8 cellular contexts compared by ENCODE assay signal in genomic region chr14:49892301-49892635, GRCh38. TPM values are rescaled to one million over a fixed set of nuclear protein-coding genes. Genes with fewer than 3 reads are reported as not detected.
DNase-seq lines count a peak whose midpoint lies in the region; ATAC-seq, FAIRE-seq and TF ChIP-seq lines count a peak whose summit lies in the region.

No MANE protein-coding gene starts in this region.

- POLR2A ChIA-PET in activated CD4-positive, alpha-beta T cell treated with anti-CD3 and anti-CD28 coated beads for 36 hours (lab: Charles Lee), result interaction anchor here (0.7 to 1.5 kb wide), 6 partner anchors 24 to 190 kb away, joined by 3 to 9 read pairs (median 4); no protein-coding TSS in a partner anchor
- POLR2A ChIA-PET in endothelial cell of umbilical vein (lab: Charles Lee), result interaction anchor here (0.7 to 1.1 kb wide), 8 partner anchors 11 to 176 kb away, joined by 3 to 7 read pairs (median 5); no protein-coding TSS in a partner anchor

- H3K27ac ChIP-seq in endothelial cell of umbilical vein (ENCODE audit: insufficient read depth, low read depth, low read length), result peak overlapping the region; percentile 98
- H3K27ac ChIP-seq in tibial artery, result peak overlapping the region; percentile 95 to 99

- DNase-seq in AG09319 (ENCODE audit: extremely low read depth, low read depth), result peak; percentile 58
- peak; percentile 71 for DNase-seq in NCI-H2227 (lab: John Stamatoyannopoulos, UW; ENCODE audit: unreplicated experiment)
- peak; percentile 70 for DNase-seq in activated CD4-positive, alpha-beta T cell treated with anti-CD3 and anti-CD28 coated beads for 36 hours
- DNase-seq in endothelial cell of umbilical vein (ENCODE audit: low read depth, low spot score), result peak; percentile 83
- DNase-seq in mesothelial cell of epicardium (ENCODE audit: low spot score in 2 of 2, unreplicated experiment in 2 of 2), result no peak
- DNase-seq in tibial artery, result peak in 1 of 2 donors; percentile 65

- intact Hi-C loops in activated CD4-positive, alpha-beta T cell treated with anti-CD3 and anti-CD28 coated beads for 36 hours (cut with DNase I, micrococcal nuclease), result loop anchor here (1.0 to 5.0 kb wide), 6 partner anchors 13 to 421 kb away; partner anchors contain the start of genes DMAC2L (in 1 of the 2), KLHDC2 (in 1 of the 2), L2HGDH (in 1 of the 2) and MGAT2 (in 1 of the 2)
- intact Hi-C loops in endothelial cell of umbilical vein (cut with micrococcal nuclease) (loop anchor here (1.0 to 2.0 kb wide), 5 partner anchors 17 to 213 kb away; no protein-coding TSS in a partner anchor), tibial artery (cut with DNase I; ENCODE audit: low total_unique reads) (loop anchor here (5.0 kb wide), 1 partner anchor 90 kb away; no protein-coding TSS in a partner anchor)

- dilution Hi-C loops in endothelial cell of umbilical vein (cut with MboI; ENCODE audit: extremely low pct_ligation_motif_present, low sequenced_read_pairs), result no loop called here

- H3K27ac Mint-ChIP-seq in activated CD4-positive, alpha-beta T cell treated with anti-CD3 and anti-CD28 coated beads for 36 hours, result peak overlapping the region; percentile 98
- H3K27ac Mint-ChIP-seq in mesothelial cell of epicardium, result peak overlapping the region; percentile 99

- CTCF ChIA-PET in activated CD4-positive, alpha-beta T cell treated with anti-CD3 and anti-CD28 coated beads for 36 hours (lab: Charles Lee), result interaction anchor here (0.7 to 3.3 kb wide), 10 partner anchors 12 to 212 kb away, joined by 3 to 19 read pairs (median 4); partner anchors contain the start of gene NEMF
- CTCF ChIA-PET in endothelial cell of umbilical vein (lab: Charles Lee), result interaction anchor here (0.7 to 1.9 kb wide), 19 partner anchors 10 to 212 kb away, joined by 3 to 14 read pairs (median 4); partner anchors contain the start of gene NEMF

- H4K20me1 ChIP-seq in endothelial cell of umbilical vein (replicated peaks; ENCODE audit: control insufficient read depth, extremely low read depth, insufficient read depth, low read length), result peaks cover 4% of the 10 kb centered on the region

- H3K9me1 ChIP-seq in endothelial cell of umbilical vein (replicated peaks; ENCODE audit: control insufficient read depth, extremely low read depth, insufficient read depth, low read length), result no peaks in the 10 kb centered on the region

- peak overlapping the region; percentile 86 for H2AFZ ChIP-seq in endothelial cell of umbilical vein (ENCODE audit: low read depth, low read length)

- peak overlapping the region; percentile 100 for H3K9ac ChIP-seq in endothelial cell of umbilical vein (replicated peaks; ENCODE audit: extremely low read depth, insufficient read depth, low read length)

- TF ChIP-seq CTCF in AG09319 (IDR thresholded peaks at IDR 0.05; ENCODE audit: low read depth, low read length) (no peak), endothelial cell of umbilical vein (IDR thresholded peaks at IDR 0.05; ENCODE audit: extremely low read depth in 1 of 2, insufficient read depth in 1 of 2, low read depth in 1 of 2, low read length in 2 of 2) (no peak), mesothelial cell of epicardium (IDR thresholded peaks at IDR 0.05; ENCODE audit: unreplicated experiment) (no peak), tibial artery (IDR thresholded peaks at IDR 0.05) (no peak)

- no peaks in the 10 kb centered on the region for H3K27me3 Mint-ChIP-seq in activated CD4-positive, alpha-beta T cell treated with anti-CD3 and anti-CD28 coated beads for 36 hours
- no peaks in the 10 kb centered on the region for H3K27me3 Mint-ChIP-seq in mesothelial cell of epicardium (ENCODE audit: low read depth)

- H3K36me3 Mint-ChIP-seq in activated CD4-positive, alpha-beta T cell treated with anti-CD3 and anti-CD28 coated beads for 36 hours (ENCODE audit: low read depth), result peaks cover 52% of the 10 kb centered on the region
- H3K36me3 Mint-ChIP-seq in mesothelial cell of epicardium, result peaks cover 7% of the 10 kb centered on the region

- FAIRE-seq in endothelial cell of umbilical vein (lab: Jason Lieb, UNC), result peak; percentile 57

- H3K9me3 Mint-ChIP-seq in activated CD4-positive, alpha-beta T cell treated with anti-CD3 and anti-CD28 coated beads for 36 hours (ENCODE audit: low read depth), result no peaks in the 10 kb centered on the region
- H3K9me3 Mint-ChIP-seq in mesothelial cell of epicardium, result no peaks in the 10 kb centered on the region

- peak overlapping the region; percentile 91 for H3K4me3 Mint-ChIP-seq in activated CD4-positive, alpha-beta T cell treated with anti-CD3 and anti-CD28 coated beads for 36 hours
- peak overlapping the region; percentile 88 for H3K4me3 Mint-ChIP-seq in mesothelial cell of epicardium

- H3K4me3 ChIP-seq in endothelial cell of umbilical vein (replicated peaks in 1 of 3; ENCODE audit: insufficient read depth in 1 of 3, low read depth in 1 of 3, low read length in 3 of 3), result peak overlapping the region; percentile 4 to 92 (median 61)
- H3K4me3 ChIP-seq in tibial artery, result peak overlapping the region; percentile 84 to 93

- peaks cover 26% of the 10 kb centered on the region for H3K4me1 ChIP-seq in endothelial cell of umbilical vein (ENCODE audit: control insufficient read depth, extremely low read depth, insufficient read depth, low read length)
- peaks cover 0 to 41% (median 21%) of the 10 kb centered on the region in 4 donors for H3K4me1 ChIP-seq in tibial artery

- peaks cover 0 to 5% of the 10 kb centered on the region in 2 experiments for H3K36me3 ChIP-seq in endothelial cell of umbilical vein (ENCODE audit: control insufficient read depth in 2 of 2, extremely low read depth in 1 of 2, insufficient read depth in 2 of 2, low read length in 2 of 2)
- H3K36me3 ChIP-seq in tibial artery, result peaks cover 0 to 18% (median 4%) of the 10 kb centered on the region in 3 donors

- H3K4me1 Mint-ChIP-seq in activated CD4-positive, alpha-beta T cell treated with anti-CD3 and anti-CD28 coated beads for 36 hours, result peaks cover 15% of the 10 kb centered on the region
- H3K4me1 Mint-ChIP-seq in mesothelial cell of epicardium, result peaks cover 40% of the 10 kb centered on the region

- peak; percentile 32 for ATAC-seq in GM18508 (IDR thresholded peaks at IDR 0.05; ENCODE audit: insufficient read depth, unreplicated experiment)
- ATAC-seq in HG03095 (IDR thresholded peaks at IDR 0.05; ENCODE audit: unreplicated experiment), result peak; percentile 30
- peak; percentile 27 for ATAC-seq in activated CD4-positive, alpha-beta T cell treated with anti-CD3 and anti-CD28 coated beads for 36 hours

- H3K79me2 ChIP-seq in endothelial cell of umbilical vein (ENCODE audit: control insufficient read depth, insufficient read depth, low read length), result peaks cover 43% of the 10 kb centered on the region

- H3K27me3 ChIP-seq in endothelial cell of umbilical vein (ENCODE audit: control insufficient read depth in 2 of 2, insufficient read depth in 2 of 2, low read length in 2 of 2), result no peaks in the 10 kb centered on the region
- H3K27me3 ChIP-seq in tibial artery, result no peaks in the 10 kb centered on the region

- H3K9me3 ChIP-seq in endothelial cell of umbilical vein (replicated peaks; ENCODE audit: control insufficient read depth, insufficient read depth, low read length) (no peaks in the 10 kb centered on the region), tibial artery (no peaks in the 10 kb centered on the region)

- TF ChIP-seq POLR2A in endothelial cell of umbilical vein (IDR thresholded peaks at IDR 0.05; ENCODE audit: low read depth, low read length), result no peak

- BruUV-seq in endothelial cell of umbilical vein (replicated peaks; lab: Mats Ljungman, UMichigan), result TSS peak; percentile 78

- H3K4me2 ChIP-seq in endothelial cell of umbilical vein (ENCODE audit: insufficient read depth, low read length), result peak overlapping the region; percentile 78

TF ChIP-seq in endothelial cell of umbilical vein, 7 proteins besides CTCF, POLR2A, EP300 and RAD21:
- TF ChIP-seq POLR2AphosphoS5 (IDR thresholded peaks at IDR 0.05; ENCODE audit: insufficient read depth, low read depth, low read length) (no peak), MYC (IDR thresholded peaks at IDR 0.05; ENCODE audit: low read depth, low read length) (peak; percentile 57), MAX (IDR thresholded peaks at IDR 0.05; ENCODE audit: insufficient read depth, insufficient read length) (peak; percentile 69)

RNA-seq across cellular contexts. Expression of gene ARF6, which starts 0.6 kb away (rescaled TPM):
- 100 to 1,000 TPM; 172 to 181 TPM for total RNA-seq in activated CD4-positive, alpha-beta T cell treated with anti-CD3 and anti-CD28 coated beads for 36 hours
- total RNA-seq in endothelial cell of umbilical vein, result 73.2 and 73.6 TPM in 2 replicates
- 19.3 and 21.7 TPM in 2 replicates for polyA plus RNA-seq in endothelial cell of umbilical vein
- 24.9 and 25.7 TPM in 2 replicates for polyA plus RNA-seq in endothelial cell of umbilical vein (2011; cell fraction: cytosol; rRNA removed)
- 15.5 and 19.7 TPM in 2 replicates for polyA plus RNA-seq in endothelial cell of umbilical vein (2011; cell fraction: nucleus; rRNA removed)
- polyA plus RNA-seq in endothelial cell of umbilical vein (2012), result 32.3 and 43.2 TPM in 2 replicates
- 26.5 and 30.5 TPM in 2 replicates for polyA minus RNA-seq in endothelial cell of umbilical vein
- polyA minus RNA-seq in endothelial cell of umbilical vein (2011; cell fraction: cytosol; rRNA and poly(A)+ RNA removed), result 17.2 TPM
- polyA minus RNA-seq in endothelial cell of umbilical vein (2011; cell fraction: nucleus; rRNA and poly(A)+ RNA removed), result 13.5 and 14.0 TPM in 2 replicates
- total RNA-seq in mesothelial cell of epicardium, result 33.7 to 36.0 TPM (median 34.0 TPM) in 3 replicates

RNA-seq across cellular contexts. Expression of gene NEMF, which starts 39.7 kb away (rescaled TPM):
- 10 to 100 TPM; 62.4 to 97.9 TPM for total RNA-seq in activated CD4-positive, alpha-beta T cell treated with anti-CD3 and anti-CD28 coated beads for 36 hours
- total RNA-seq in endothelial cell of umbilical vein, result 71.4 and 74.2 TPM in 2 replicates
- 7.9 and 12.2 TPM in 2 replicates for polyA plus RNA-seq in endothelial cell of umbilical vein
- 17.5 and 17.8 TPM in 2 replicates for polyA plus RNA-seq in endothelial cell of umbilical vein (2011; cell fraction: cytosol; rRNA removed)
- 71.5 and 92.8 TPM in 2 replicates for polyA plus RNA-seq in endothelial cell of umbilical vein (2011; cell fraction: nucleus; rRNA removed)
- polyA plus RNA-seq in endothelial cell of umbilical vein (2012), result 43.5 and 50.1 TPM in 2 replicates
- polyA minus RNA-seq in endothelial cell of umbilical vein, result 71.1 and 72.7 TPM in 2 replicates
- 17.4 TPM for polyA minus RNA-seq in endothelial cell of umbilical vein (2011; cell fraction: cytosol; rRNA and poly(A)+ RNA removed)
- polyA minus RNA-seq in endothelial cell of umbilical vein (2011; cell fraction: nucleus; rRNA and poly(A)+ RNA removed), result 137 and 138 TPM in 2 replicates
- 83.5 to 94.9 TPM (median 91.2 TPM) in 3 replicates for total RNA-seq in mesothelial cell of epicardium

Comparison
In these comparisons a context has a peak if more than half of its experiments do, and no peak if none do; other contexts are left out.
1. DNase-seq: peak in AG09319 (single experiment), NCI-H2227 (single experiment), activated CD4-positive, alpha-beta T cell treated with anti-CD3 and anti-CD28 coated beads for 36 hours (single experiment) and endothelial cell of umbilical vein (single experiment); none in mesothelial cell of epicardium (0 of 2).
2. Peak in every context shown above with its lines, with median percentiles within 50 percentile points of each other: ATAC-seq.